ENCODE assay signal across 11 cellular contexts in the genomic region with DNA sequence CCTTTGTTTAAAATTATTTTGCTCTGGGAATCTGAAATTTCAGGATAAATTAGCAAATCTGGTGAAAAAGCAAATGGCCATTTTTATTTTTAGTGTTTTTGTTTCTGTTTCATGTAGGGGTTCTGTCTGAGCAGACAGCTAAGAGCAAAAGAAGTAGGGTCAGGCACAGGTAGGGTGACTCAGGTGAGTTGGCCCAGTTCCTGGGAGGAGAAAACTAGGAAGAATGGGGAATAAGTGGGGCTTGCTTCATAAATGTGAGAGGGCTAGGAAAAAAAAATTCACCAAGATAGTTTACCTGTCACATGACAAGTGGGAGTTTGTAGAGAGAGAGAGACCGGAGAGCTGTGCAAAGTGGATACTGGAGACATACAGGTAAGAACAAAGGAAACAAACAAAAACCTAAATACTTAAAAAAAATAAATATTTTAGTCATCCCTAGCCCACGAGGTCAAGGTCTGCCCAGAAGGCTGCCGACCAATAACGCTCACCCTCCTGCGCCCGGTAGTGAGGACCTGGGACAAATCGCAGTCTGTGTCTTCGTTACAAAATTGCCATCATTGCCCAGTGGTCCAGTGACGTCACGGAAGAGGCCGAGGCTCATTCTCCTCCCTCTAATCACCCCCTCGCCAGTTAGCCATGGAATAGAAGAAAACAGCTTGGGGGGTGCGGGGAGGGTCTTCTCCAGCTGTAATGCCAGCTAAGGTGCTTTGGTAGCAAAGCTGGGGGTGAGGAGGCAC. TPM values are rescaled to one million over a fixed set of nuclear protein-coding genes. Genes with fewer than 3 reads are reported as not detected.
DNase-seq lines count a peak whose midpoint lies in the region; ATAC-seq and TF ChIP-seq lines count a peak whose summit lies in the region.
"Had no signal": no experiment of that assay in that cellular context is flagged by ENCODE, and none has a peak within 500 bp of the region (broad histone marks: within the 10 kb centered on the region; RNA-seq: fewer than 3 reads in every experiment).

No MANE protein-coding gene starts in this region.

- H3K27ac ChIP-seq in skin epidermis: peak overlapping the region in 15 of 21 experiments; percentile 27 to 95 (median 90)

- H3K36me3 Mint-ChIP-seq in chondrocyte (ENCODE audit: low read depth): peaks cover 2% of the 10 kb centered on the region

- no peak overlapping the region for H3K27ac Mint-ChIP-seq in chondrocyte (ENCODE audit: unreplicated experiment)
- H3K27ac Mint-ChIP-seq: CD4-positive, alpha-beta T cell had no signal

- H3K9me3 Mint-ChIP-seq in chondrocyte (ENCODE audit: low read depth): no peaks in the 10 kb centered on the region
- H3K9me3 Mint-ChIP-seq: CD4-positive, alpha-beta T cell had no signal

- H3K4me1 Mint-ChIP-seq in chondrocyte (ENCODE audit: low read depth): peaks cover 38% of the 10 kb centered on the region

- no peak for TF ChIP-seq CTCF in chondrocyte (IDR thresholded peaks at IDR 0.05)
- no peak for TF ChIP-seq CTCF in lower leg skin (IDR thresholded peaks at IDR 0.05)

- WGBS in lower leg skin, 2 donors: 61 to 69% methylated on average over 13 of the region's 13 CpGs

- intact Hi-C loops in lower leg skin (cut with DNase I; ENCODE audit: low total_unique reads): loop anchor here (5.0 to 10.0 kb wide), 2 partner anchors 305 to 352 kb away; partner anchors contain the start of gene NXT1

- H3K4me3 Mint-ChIP-seq in chondrocyte (ENCODE audit: unreplicated experiment): peak overlapping the region; percentile 85
- H3K4me3 Mint-ChIP-seq: CD4-positive, alpha-beta T cell had no signal

- H3K27me3 Mint-ChIP-seq in chondrocyte (ENCODE audit: low read depth): no peaks in the 10 kb centered on the region

- ATAC-seq in GM21723 (IDR thresholded peaks at IDR 0.05; ENCODE audit: unreplicated experiment) (no peak), GM18498 (IDR thresholded peaks at IDR 0.05; ENCODE audit: unreplicated experiment) (no peak), GM18858 (IDR thresholded peaks at IDR 0.05; ENCODE audit: unreplicated experiment) (no peak)

- H3K4me3 ChIP-seq in lower leg skin (ENCODE audit: low read depth, poor library complexity, severe bottlenecking): peak overlapping the region; percentile 36
- H3K4me3 ChIP-seq in skin epidermis: peak overlapping the region; percentile 44 to 73 (median 53)

- DNase-seq in NCI-H1417 (lab: John Stamatoyannopoulos, UW): peak in 2 of 3 experiments; percentile 94
- no peak for DNase-seq in chondrocyte (ENCODE audit: low spot score)
- no peak for DNase-seq in lower leg skin (ENCODE audit: low spot score in 2 of 2)
- DNase-seq in COLO829 (ENCODE audit: low spot score): no peak
- DNase-seq: CD4-positive, alpha-beta T cell; NCI-H1436; OCI-M1 had no signal

- no peak for TF ChIP-seq POLR2A in lower leg skin (IDR thresholded peaks at IDR 0.05)

RNA-seq across cellular contexts. Expression of gene THBD, which starts 2.3 kb away (rescaled TPM):
- total RNA-seq in chondrocyte (8.0 to 38.2 TPM (median 37.5 TPM) in 3 replicates), lower leg skin (100 to 1,000 TPM; 144 to 213 (median 178) TPM)

RNA-seq across cellular contexts. Expression of gene SSTR4, which starts 12.1 kb away (rescaled TPM):
- total RNA-seq in chondrocyte: 0.33 TPM in 1 of 3 replicates, not detected in the others
- total RNA-seq in lower leg skin: not detected
- total RNA-seq: CD4-positive, alpha-beta T cell had no signal

RNA-seq across cellular contexts. Expression of gene CD93, which starts 39.0 kb away (rescaled TPM):
- total RNA-seq in chondrocyte: 0.17 to 3.7 TPM (median 3.4 TPM) in 3 replicates
- total RNA-seq in lower leg skin: 10 to 100 TPM; 12.6 to 44.3 (median 18.2) TPM

Comparison
In these comparisons a context has a peak if more than half of its experiments do, and no peak if none do; other contexts are left out.
1. DNase-seq: peak in NCI-H1417 (2 of 3); none in chondrocyte (single experiment), lower leg skin (0 of 2) and COLO829 (single experiment).